In the genomic region with DNA sequence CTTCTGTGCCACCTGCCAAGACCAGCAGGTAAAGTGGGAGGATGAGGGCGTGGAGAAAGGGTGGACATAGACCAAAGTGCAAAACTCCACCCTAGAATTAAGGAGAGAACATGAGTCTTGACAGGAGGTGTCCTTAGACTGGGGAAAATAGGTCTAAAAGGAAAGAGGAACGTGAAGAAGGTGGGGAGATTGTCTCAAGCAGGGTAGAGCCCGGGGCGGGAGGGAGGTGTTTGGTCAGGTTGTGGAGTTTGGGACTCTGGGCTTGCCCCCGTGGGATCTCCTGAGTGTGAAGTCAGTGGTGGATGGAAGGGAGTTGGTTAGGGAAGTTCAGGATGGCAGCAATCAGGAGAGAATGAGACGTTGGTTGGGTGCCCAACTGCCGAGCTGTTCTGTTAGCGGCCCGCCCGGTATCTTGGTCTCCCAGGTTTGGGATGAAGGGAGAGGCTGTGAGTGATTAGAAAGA, we compare ENCODE assay signal across 6 cellular contexts.
DNase-seq lines count a peak whose midpoint lies in the region; ATAC-seq and TF ChIP-seq lines count a peak whose summit lies in the region.

No MANE protein-coding gene starts in this region.

- H3K4me3 ChIP-seq in AG10803 (ENCODE audit: low read length), result peak overlapping the region; percentile 88
- H3K4me3 ChIP-seq in RWPE2 (ENCODE audit: severe bottlenecking), result peak overlapping the region; percentile 61
- H3K4me3 ChIP-seq in iPS-20b (ENCODE audit: low read length), result peak overlapping the region; percentile 75

- ATAC-seq in RWPE2 (ENCODE audit: low read depth) (no peak; the same call in 2 of the 3 replicates), HG03442 (IDR thresholded peaks at IDR 0.05; ENCODE audit: unreplicated experiment) (no peak), HG03520 (IDR thresholded peaks at IDR 0.05; ENCODE audit: unreplicated experiment) (no peak)

- H3K9me3 ChIP-seq in RWPE2 (ENCODE audit: severe bottlenecking) (no peaks in the 10 kb centered on the region), iPS-20b (ENCODE audit: insufficient read depth, low read depth, low read length) (no peaks in the 10 kb centered on the region)

- H3K27ac ChIP-seq in RWPE2 (ENCODE audit: poor library complexity, severe bottlenecking) (peak overlapping the region; percentile 98), iPS-20b (ENCODE audit: low read length) (no peak overlapping the region)

- H3K36me3 ChIP-seq in RWPE2 (ENCODE audit: low read depth) (peaks cover 30% of the 10 kb centered on the region), iPS-20b (ENCODE audit: insufficient read depth, low read depth, low read length) (no peaks in the 10 kb centered on the region)

- H3K4me1 ChIP-seq in RWPE2 (ENCODE audit: insufficient read depth, poor library complexity, severe bottlenecking), result peaks cover 43% of the 10 kb centered on the region
- H3K4me1 ChIP-seq in iPS-20b (ENCODE audit: insufficient read depth, low read length), result peaks cover 12% of the 10 kb centered on the region

- TF ChIP-seq CTCF in AG10803 (conservative IDR thresholded peaks at IDR 0.05; ENCODE audit: low read length), result no peak
- TF ChIP-seq CTCF in RWPE2 (IDR thresholded peaks at IDR 0.05; ENCODE audit: poor library complexity, severe bottlenecking), result no peak

- DNase-seq in AG10803 (ENCODE audit: low read depth) (no peak), RWPE2 (ENCODE audit: low spot score) (no peak), NCI-H748 treated with DMSO at 0.1 percent for 48 hours (lab: John Stamatoyannopoulos, UW) (no peak)

- peak overlapping the region; percentile 61; the same call in 1 of the 2 replicates for H3K9ac ChIP-seq in iPS-20b (ENCODE audit: low read depth, low read length)

- H3K27me3 ChIP-seq in RWPE2 (ENCODE audit: insufficient read depth, poor library complexity, severe bottlenecking) (no peaks in the 10 kb centered on the region), iPS-20b (ENCODE audit: insufficient read depth, low read length) (peaks cover 42% of the 10 kb centered on the region)
